8 cellular contexts compared by ENCODE assay signal in genomic region chr15:43370975-43371974, GRCh38. TPM values are rescaled to one million over a fixed set of nuclear protein-coding genes. Genes with fewer than 3 reads are reported as not detected.
DNase-seq lines count a peak whose midpoint lies in the region; ATAC-seq lines count a peak whose summit lies in the region.

A gene with protein sequence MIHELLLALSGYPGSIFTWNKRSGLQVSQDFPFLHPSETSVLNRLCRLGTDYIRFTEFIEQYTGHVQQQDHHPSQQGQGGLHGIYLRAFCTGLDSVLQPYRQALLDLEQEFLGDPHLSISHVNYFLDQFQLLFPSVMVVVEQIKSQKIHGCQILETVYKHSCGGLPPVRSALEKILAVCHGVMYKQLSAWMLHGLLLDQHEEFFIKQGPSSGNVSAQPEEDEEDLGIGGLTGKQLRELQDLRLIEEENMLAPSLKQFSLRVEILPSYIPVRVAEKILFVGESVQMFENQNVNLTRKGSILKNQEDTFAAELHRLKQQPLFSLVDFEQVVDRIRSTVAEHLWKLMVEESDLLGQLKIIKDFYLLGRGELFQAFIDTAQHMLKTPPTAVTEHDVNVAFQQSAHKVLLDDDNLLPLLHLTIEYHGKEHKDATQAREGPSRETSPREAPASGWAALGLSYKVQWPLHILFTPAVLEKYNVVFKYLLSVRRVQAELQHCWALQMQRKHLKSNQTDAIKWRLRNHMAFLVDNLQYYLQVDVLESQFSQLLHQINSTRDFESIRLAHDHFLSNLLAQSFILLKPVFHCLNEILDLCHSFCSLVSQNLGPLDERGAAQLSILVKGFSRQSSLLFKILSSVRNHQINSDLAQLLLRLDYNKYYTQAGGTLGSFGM (plus strand): TSS chr15:43371101. CDS start chr15:43371355, 254 bp downstream.
TSS of gene ZSCAN29 (minus strand) at chr15:43371043. CDS start at chr15:43369913, 1,130 bp downstream.

- peak; percentile 70 to 71 for ATAC-seq in CD4-positive, CD25-positive, alpha-beta regulatory T cell (ENCODE audit: low read depth in 2 of 2)
- peak; percentile 70 for ATAC-seq in GM19438 (IDR thresholded peaks at IDR 0.05; ENCODE audit: low read depth, unreplicated experiment)

- no peaks in the 10 kb centered on the region for H3K27me3 Mint-ChIP-seq in CD4-positive, CD25-positive, alpha-beta regulatory T cell

- H3K36me3 ChIP-seq in CD4-positive, CD25-positive, alpha-beta regulatory T cell (ENCODE audit: control insufficient read depth, insufficient read depth, low read length) = peaks cover 13% of the 10 kb centered on the region

- peak within 1 kb of the TSS; percentile 82 to 96 (median 92) for H3K27ac Mint-ChIP-seq in CD4-positive, CD25-positive, alpha-beta regulatory T cell

- H3K4me1 Mint-ChIP-seq in CD4-positive, CD25-positive, alpha-beta regulatory T cell = peaks cover 24 to 63% (median 51%) of the 10 kb centered on the region in 4 donors

- peaks cover 0 to 2% of the 10 kb centered on the region in 2 experiments for H3K9me3 ChIP-seq in CD4-positive, CD25-positive, alpha-beta regulatory T cell (ENCODE audit: control insufficient read depth in 2 of 2, low read length in 2 of 2)

- peaks cover 0 to 23% (median 9%) of the 10 kb centered on the region in 7 donors for H3K9me3 Mint-ChIP-seq in CD4-positive, CD25-positive, alpha-beta regulatory T cell

- peak within 1 kb of the TSS; percentile 85 for H3K4me3 ChIP-seq in CD4-positive, CD25-positive, alpha-beta regulatory T cell (ENCODE audit: low read depth, low read length)

- peak within 1 kb of the TSS; percentile 92 to 97 (median 95) for H3K4me3 Mint-ChIP-seq in CD4-positive, CD25-positive, alpha-beta regulatory T cell

- H3K4me1 ChIP-seq in CD4-positive, CD25-positive, alpha-beta regulatory T cell (ENCODE audit: control insufficient read depth, insufficient read depth, low read length, poor library complexity, severe bottlenecking) = peaks cover 42% of the 10 kb centered on the region

- H3K36me3 Mint-ChIP-seq in CD4-positive, CD25-positive, alpha-beta regulatory T cell = peaks cover 35% of the 10 kb centered on the region

- H3K27ac ChIP-seq in CD4-positive, CD25-positive, alpha-beta regulatory T cell (ENCODE audit: insufficient read depth, low read length, poor library complexity, severe bottlenecking) = peak within 1 kb of the TSS; percentile 58

- DNase-seq in CD4-positive, CD25-positive, alpha-beta regulatory T cell = peak; percentile 67 to 85 (median 71)
- DNase-seq in HS-27A (ENCODE audit: low read depth) = peak; percentile 48
- DNase-seq in NOMO-1 treated with dmso at 0.1 percent for 144 hours (lab: John Stamatoyannopoulos, UW; ENCODE audit: unreplicated experiment) = peak; percentile 62
- peak; percentile 44 for DNase-seq in activated CD8-positive, alpha-beta memory T cell treated with anti-CD3 and anti-CD28 coated beads, Interleukin-2, amount 50 U/mL, for 24 hours (ENCODE audit: extremely low read depth)
- DNase-seq in epidermal melanocyte (ENCODE audit: insufficient read length, low spot score) = peak; percentile 90
- DNase-seq in middle frontal gyrus (ENCODE audit: extremely low spot score, low spot score) = peak; percentile 68
- peak; percentile 76 to 78 for DNase-seq in stimulated activated CD8-positive, alpha-beta memory T cell treated with anti-CD3 and anti-CD28 coated beads, Interleukin-2, amount 100 ng/mL, for 48 hours (ENCODE audit: low read depth in 2 of 2)

- H3K27me3 ChIP-seq in CD4-positive, CD25-positive, alpha-beta regulatory T cell (ENCODE audit: control insufficient read depth, insufficient read depth, low read length) = no peaks in the 10 kb centered on the region

RNA-seq across cellular contexts. Expression of the first gene that starts in this region (rescaled TPM):
- total RNA-seq in CD4-positive, CD25-positive, alpha-beta regulatory T cell = 12.1 TPM
- polyA plus RNA-seq in CD4-positive, CD25-positive, alpha-beta regulatory T cell = 10 to 100 TPM; 10.2 to 12.2 (median 11.1) TPM

RNA-seq across cellular contexts. Expression of gene ZSCAN29, which starts in this region (rescaled TPM):
- total RNA-seq in CD4-positive, CD25-positive, alpha-beta regulatory T cell = 20.9 TPM
- polyA plus RNA-seq in CD4-positive, CD25-positive, alpha-beta regulatory T cell = 1 to 10 TPM; 5.0 to 7.7 (median 6.1) TPM

Comparison
In these comparisons a context has a peak if more than half of its experiments do, and no peak if none do; other contexts are left out.
1. Peak in every context shown above with its lines: DNase-seq, ATAC-seq, H3K4me3 ChIP-seq and H3K27ac ChIP-seq.